In the genomic region with DNA sequence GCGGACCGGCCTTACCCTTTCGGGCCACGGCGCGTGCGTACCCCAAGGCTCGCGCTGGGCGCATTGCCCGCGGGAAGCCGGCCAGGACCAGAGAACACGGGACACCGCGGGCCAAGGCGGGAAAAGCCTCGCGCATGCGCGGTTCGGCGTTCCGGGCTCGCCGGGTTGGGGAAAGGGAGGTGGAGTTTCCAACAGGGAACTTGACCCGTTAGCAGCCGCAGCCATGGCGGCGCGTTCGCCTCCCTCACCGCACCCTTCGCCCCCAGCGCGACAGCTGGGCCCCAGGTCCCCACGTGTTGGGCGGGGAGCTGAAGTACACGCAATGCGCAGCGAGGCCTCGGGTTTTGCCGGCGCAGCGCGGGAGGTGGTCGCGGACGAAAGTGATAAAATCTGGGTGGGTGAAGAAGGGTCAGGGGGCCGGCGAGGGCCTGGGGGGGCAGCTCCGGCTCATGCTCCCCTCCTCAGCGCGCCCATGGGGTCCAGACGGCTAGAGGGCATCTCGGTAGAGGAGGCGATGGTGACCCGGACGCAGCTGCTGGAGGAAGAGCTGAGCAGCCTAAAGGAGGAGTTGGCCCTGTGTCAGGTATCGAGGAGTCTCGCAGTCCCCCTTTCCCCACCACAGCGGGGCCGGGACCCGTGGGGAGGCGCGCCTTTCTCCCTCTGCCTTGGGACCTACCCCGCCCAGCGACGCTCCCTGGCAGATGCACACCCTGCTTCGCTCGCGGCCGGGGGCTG, we compare ENCODE assay signal across 8 cellular contexts. TPM values are rescaled to one million over a fixed set of nuclear protein-coding genes. Genes with fewer than 3 reads are reported as not detected.
A peak's percentile ranks its signal among the peaks of the same experiment; 100 is the strongest.
DNase-seq lines count a peak whose midpoint lies in the region; ATAC-seq and TF ChIP-seq lines count a peak whose summit lies in the region.

A gene with protein sequence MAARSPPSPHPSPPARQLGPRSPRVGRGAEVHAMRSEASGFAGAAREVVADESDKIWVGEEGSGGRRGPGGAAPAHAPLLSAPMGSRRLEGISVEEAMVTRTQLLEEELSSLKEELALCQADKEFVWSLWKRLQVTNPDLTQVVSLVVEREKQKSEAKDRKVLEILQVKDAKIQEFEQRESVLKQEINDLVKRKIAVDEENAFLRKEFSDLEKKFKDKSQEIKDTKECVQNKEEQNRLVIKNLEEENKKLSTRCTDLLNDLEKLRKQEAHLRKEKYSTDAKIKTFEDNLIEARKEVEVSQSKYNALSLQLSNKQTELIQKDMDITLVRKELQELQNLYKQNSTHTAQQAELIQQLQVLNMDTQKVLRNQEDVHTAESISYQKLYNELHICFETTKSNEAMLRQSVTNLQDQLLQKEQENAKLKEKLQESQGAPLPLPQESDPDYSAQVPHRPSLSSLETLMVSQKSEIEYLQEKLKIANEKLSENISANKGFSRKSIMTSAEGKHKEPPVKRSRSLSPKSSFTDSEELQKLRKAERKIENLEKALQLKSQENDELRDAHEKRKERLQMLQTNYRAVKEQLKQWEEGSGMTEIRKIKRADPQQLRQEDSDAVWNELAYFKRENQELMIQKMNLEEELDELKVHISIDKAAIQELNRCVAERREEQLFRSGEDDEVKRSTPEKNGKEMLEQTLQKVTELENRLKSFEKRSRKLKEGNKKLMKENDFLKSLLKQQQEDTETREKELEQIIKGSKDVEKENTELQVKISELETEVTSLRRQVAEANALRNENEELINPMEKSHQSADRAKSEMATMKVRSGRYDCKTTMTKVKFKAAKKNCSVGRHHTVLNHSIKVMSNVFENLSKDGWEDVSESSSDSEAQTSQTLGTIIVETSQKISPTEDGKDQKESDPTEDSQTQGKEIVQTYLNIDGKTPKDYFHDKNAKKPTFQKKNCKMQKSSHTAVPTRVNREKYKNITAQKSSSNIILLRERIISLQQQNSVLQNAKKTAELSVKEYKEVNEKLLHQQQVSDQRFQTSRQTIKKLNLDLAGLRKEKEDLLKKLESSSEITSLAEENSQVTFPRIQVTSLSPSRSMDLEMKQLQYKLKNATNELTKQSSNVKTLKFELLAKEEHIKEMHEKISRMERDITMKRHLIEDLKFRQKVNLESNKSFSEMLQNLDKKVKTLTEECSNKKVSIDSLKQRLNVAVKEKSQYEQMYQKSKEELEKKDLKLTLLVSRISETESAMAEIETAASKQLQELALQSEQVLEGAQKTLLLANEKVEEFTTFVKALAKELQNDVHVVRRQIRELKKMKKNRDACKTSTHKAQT (N-terminal part only) (plus strand): TSS at position 198 of the 735 bp plus-strand sequence. CDS start 26 bp downstream, at position 224.

- ATAC-seq in naive B cell (ENCODE audit: low read depth in 2 of 2) = peak; percentile 32 to 41

- peaks cover 0 to 2% (median 0%) of the 10 kb centered on the region in 7 donors for H3K9me3 Mint-ChIP-seq in naive B cell
- H3K9me3 Mint-ChIP-seq in stimulated activated naive CD8-positive, alpha-beta T cell treated with anti-CD3 and anti-CD28 coated beads, Interleukin-15, Interleukin-2, amounts not matched to agents 100 ng/mL and 50 ng/mL, for 24 hours = no peaks in the 10 kb centered on the region

- H3K36me3 ChIP-seq in BLaER1 = peaks cover 11% of the 10 kb centered on the region; the same call in 1 of the 2 replicates

- H3K27me3 ChIP-seq in BLaER1 = no peaks in the 10 kb centered on the region

- peaks cover 13 to 24% (median 21%) of the 10 kb centered on the region in 3 donors for H3K27me3 Mint-ChIP-seq in naive B cell
- H3K27me3 Mint-ChIP-seq in stimulated activated naive CD8-positive, alpha-beta T cell treated with anti-CD3 and anti-CD28 coated beads, Interleukin-15, Interleukin-2, amounts not matched to agents 100 ng/mL and 50 ng/mL, for 24 hours = peaks cover 29% of the 10 kb centered on the region

- H3K27ac Mint-ChIP-seq in naive B cell = peak within 1 kb of the TSS in 4 of 6 donors; percentile 10 to 71 (median 22)
- H3K27ac Mint-ChIP-seq in stimulated activated naive CD8-positive, alpha-beta T cell treated with anti-CD3 and anti-CD28 coated beads, Interleukin-15, Interleukin-2, amounts not matched to agents 100 ng/mL and 50 ng/mL, for 24 hours = peak within 1 kb of the TSS; percentile 71

- peaks cover 12 to 15% (median 13%) of the 10 kb centered on the region in 3 donors for H3K4me1 Mint-ChIP-seq in naive B cell
- H3K4me1 Mint-ChIP-seq in stimulated activated naive CD8-positive, alpha-beta T cell treated with anti-CD3 and anti-CD28 coated beads, Interleukin-15, Interleukin-2, amounts not matched to agents 100 ng/mL and 50 ng/mL, for 24 hours (ENCODE audit: low read depth) = peaks cover 8% of the 10 kb centered on the region

- no peak for TF ChIP-seq CTCF in fibroblast of pulmonary artery (IDR thresholded peaks at IDR 0.05; ENCODE audit: low read length, missing control alignments)

- H4K20me1 ChIP-seq in BLaER1 = no peaks in the 10 kb centered on the region

- peak within 1 kb of the TSS; percentile 86 for H3K9ac ChIP-seq in BLaER1

- peak within 1 kb of the TSS; percentile 91 for H3K27ac ChIP-seq in BLaER1

- H3K4me3 ChIP-seq in BLaER1 (peak within 1 kb of the TSS; percentile 75), fibroblast of pulmonary artery (replicated peaks; ENCODE audit: low read depth, low read length) (peak within 1 kb of the TSS; percentile 88)

- H3K36me3 Mint-ChIP-seq in naive B cell = peaks cover 0 to 9% of the 10 kb centered on the region in 2 donors
- no peaks in the 10 kb centered on the region for H3K36me3 Mint-ChIP-seq in stimulated activated naive CD8-positive, alpha-beta T cell treated with anti-CD3 and anti-CD28 coated beads, Interleukin-15, Interleukin-2, amounts not matched to agents 100 ng/mL and 50 ng/mL, for 24 hours (ENCODE audit: low read depth)

- H3K9me3 ChIP-seq in BLaER1 = peaks cover 9% of the 10 kb centered on the region

- H3K4me1 ChIP-seq in BLaER1 = peaks cover 16% of the 10 kb centered on the region; the same call in 1 of the 2 replicates

- H3K4me2 ChIP-seq in BLaER1 = peak within 1 kb of the TSS; percentile 75

- DNase-seq in GM19240 (ENCODE audit: insufficient read length, low spot score) (peak; percentile 73), HK-2 (ENCODE audit: unreplicated experiment) (peak; percentile 96), NCI-H748 treated with DMSO at 0.1 percent for 48 hours (lab: John Stamatoyannopoulos, UW) (peak; percentile 79), fibroblast of pulmonary artery (ENCODE audit: low read depth) (peak; percentile 94), naive B cell (no peak)
- peak; percentile 20 for DNase-seq in activated T-cell treated with anti-CD3 and anti-CD28 coated beads, Interleukin-2, amount 50 U/mL, for 1 hour

- peak within 1 kb of the TSS; percentile 82 to 90 (median 86) for H3K4me3 Mint-ChIP-seq in naive B cell
- H3K4me3 Mint-ChIP-seq in stimulated activated naive CD8-positive, alpha-beta T cell treated with anti-CD3 and anti-CD28 coated beads, Interleukin-15, Interleukin-2, amounts not matched to agents 100 ng/mL and 50 ng/mL, for 24 hours = peak within 1 kb of the TSS; percentile 72

RNA-seq across cellular contexts. Expression of the gene that starts here (rescaled TPM):
- polyA plus RNA-seq in naive B cell (ENCODE audit: low read depth in 6 of 6) = under 1 TPM in 1 of 6 donors, not detected in 5; 0.07 TPM

Comparison
In these comparisons a context has a peak if more than half of its experiments do, and no peak if none do; other contexts are left out.
1. Peak in ATAC-seq in naive B cell; RNA of the gene not detected or under 1 TPM.